Comparison of ENCODE assay signal across 1 cellular context in the genomic region with DNA sequence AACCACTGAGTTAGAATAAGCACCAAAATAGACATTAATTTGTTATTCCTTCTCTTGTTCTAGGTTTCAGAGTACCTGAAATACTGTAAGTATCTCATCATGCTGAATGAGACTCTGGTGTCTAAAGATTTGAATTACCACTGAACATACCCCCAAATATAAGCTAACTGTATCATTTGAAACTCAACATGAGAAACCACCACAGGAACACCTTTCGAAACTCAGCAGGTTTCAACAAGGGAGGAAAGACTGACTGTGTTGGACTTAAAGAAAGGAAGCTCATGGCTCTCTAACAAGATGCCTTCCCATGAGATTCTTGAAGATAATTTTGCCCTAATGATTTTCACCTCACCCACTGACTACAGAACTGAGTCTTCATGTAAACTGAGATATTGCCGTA.
TF ChIP-seq lines count a peak whose summit lies in the region.

No MANE protein-coding gene starts in this region.

TF ChIP-seq in GM12878, 131 proteins besides CTCF, POLR2A, EP300 and RAD21 (continued from another document):
- no peak for TF ChIP-seq CHD4 (IDR thresholded peaks at IDR 0.05)
- TF ChIP-seq, protein P1, sequence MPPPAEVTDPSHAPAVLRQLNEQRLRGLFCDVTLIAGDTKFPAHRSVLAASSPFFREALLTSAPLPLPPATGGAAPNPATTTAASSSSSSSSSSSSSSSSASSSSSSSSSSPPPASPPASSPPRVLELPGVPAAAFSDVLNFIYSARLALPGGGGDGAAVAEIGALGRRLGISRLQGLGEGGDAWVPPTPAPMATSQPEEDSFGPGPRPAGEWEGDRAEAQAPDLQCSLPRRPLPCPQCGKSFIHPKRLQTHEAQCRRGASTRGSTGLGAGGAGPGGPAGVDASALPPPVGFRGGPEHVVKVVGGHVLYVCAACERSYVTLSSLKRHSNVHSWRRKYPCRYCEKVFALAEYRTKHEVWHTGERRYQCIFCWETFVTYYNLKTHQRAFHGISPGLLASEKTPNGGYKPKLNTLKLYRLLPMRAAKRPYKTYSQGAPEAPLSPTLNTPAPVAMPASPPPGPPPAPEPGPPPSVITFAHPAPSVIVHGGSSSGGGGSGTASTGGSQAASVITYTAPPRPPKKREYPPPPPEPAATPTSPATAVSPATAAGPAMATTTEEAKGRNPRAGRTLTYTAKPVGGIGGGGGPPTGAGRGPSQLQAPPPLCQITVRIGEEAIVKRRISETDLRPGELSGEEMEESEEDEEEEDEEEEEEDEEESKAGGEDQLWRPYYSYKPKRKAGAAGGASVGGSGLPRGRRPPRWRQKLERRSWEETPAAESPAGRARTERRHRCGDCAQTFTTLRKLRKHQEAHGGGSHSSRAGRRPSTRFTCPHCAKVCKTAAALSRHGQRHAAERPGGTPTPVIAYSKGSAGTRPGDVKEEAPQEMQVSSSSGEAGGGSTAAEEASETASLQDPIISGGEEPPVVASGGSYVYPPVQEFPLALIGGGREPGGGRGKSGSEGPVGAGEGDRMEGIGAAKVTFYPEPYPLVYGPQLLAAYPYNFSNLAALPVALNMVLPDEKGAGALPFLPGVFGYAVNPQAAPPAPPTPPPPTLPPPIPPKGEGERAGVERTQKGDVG (CRISPR knock-in tag; IDR thresholded peaks at IDR 0.05), result no peak
- TF ChIP-seq, protein P2, sequence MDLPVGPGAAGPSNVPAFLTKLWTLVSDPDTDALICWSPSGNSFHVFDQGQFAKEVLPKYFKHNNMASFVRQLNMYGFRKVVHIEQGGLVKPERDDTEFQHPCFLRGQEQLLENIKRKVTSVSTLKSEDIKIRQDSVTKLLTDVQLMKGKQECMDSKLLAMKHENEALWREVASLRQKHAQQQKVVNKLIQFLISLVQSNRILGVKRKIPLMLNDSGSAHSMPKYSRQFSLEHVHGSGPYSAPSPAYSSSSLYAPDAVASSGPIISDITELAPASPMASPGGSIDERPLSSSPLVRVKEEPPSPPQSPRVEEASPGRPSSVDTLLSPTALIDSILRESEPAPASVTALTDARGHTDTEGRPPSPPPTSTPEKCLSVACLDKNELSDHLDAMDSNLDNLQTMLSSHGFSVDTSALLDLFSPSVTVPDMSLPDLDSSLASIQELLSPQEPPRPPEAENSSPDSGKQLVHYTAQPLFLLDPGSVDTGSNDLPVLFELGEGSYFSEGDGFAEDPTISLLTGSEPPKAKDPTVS (IDR thresholded peaks at IDR 0.05; ENCODE audit: low read depth, low read length), result no peak
- no peak for TF ChIP-seq BHLHE40 (IDR thresholded peaks at IDR 0.05; ENCODE audit: borderline replicate concordance in 1 of 2, low read depth in 2 of 2, low read length in 1 of 2)
- no peak for TF ChIP-seq YY1 (IDR thresholded peaks at IDR 0.05; ENCODE audit: low read depth, low read length)
